Comparison of ENCODE assay signal across 19 cellular contexts in the genomic region with DNA sequence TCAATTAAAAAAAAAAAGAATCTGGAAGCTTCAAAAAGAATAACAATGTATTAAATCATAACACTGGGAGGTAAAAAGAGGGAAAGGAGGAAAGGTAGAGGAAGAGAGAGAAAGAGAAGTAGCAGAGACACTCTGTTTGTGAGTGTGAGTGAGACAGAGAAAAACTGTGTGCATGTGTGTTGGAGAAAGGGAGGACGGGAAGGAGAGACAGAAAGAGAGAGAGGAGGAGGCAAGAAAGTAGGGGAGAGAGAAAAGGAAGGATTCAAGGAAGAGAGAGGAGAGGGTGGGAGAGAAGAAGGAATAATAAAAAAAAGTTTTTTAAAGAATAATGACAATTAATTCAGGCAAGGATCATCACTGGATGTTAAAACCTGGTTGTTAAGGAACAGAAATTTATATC.
DNase-seq lines count a peak whose midpoint lies in the region; ATAC-seq and TF ChIP-seq lines count a peak whose summit lies in the region.
"Had no signal": no experiment of that assay in that cellular context is flagged by ENCODE, and none has a peak within 500 bp of the region (broad histone marks: within the 10 kb centered on the region; RNA-seq: fewer than 3 reads in every experiment).

No MANE protein-coding gene starts in this region.

- H3K4me2 ChIP-seq in GM23338 (peak overlapping the region; percentile 17), H9 (ENCODE audit: insufficient read depth, insufficient read length, low read length) (peak overlapping the region; percentile 30)
- H3K4me2 ChIP-seq: BLaER1 treated with 17β-estradiol and CSF1 and Interleukin-3, amounts not matched to agents 10 nM and 100 nM had no signal

- ATAC-seq in GM23338, result no peak; the same call in 2 of the 3 replicates
- ATAC-seq: CD8-positive, alpha-beta T cell had no signal

- H2BK12ac ChIP-seq in H9 (ENCODE audit: insufficient read length, low read depth, low read length), result no peak overlapping the region

- peaks cover 40% of the 10 kb centered on the region for H3K4me1 Mint-ChIP-seq in GM23338
- peaks cover 25 to 26% of the 10 kb centered on the region in 2 experiments for H3K4me1 Mint-ChIP-seq in H9
- peaks cover 11% of the 10 kb centered on the region for H3K4me1 Mint-ChIP-seq in endothelial cell (ENCODE audit: unreplicated experiment)
- H3K4me1 Mint-ChIP-seq in activated CD4-positive, alpha-beta memory T cell treated with anti-CD3 and anti-CD28 coated beads, Interleukin-2, amount 10 ng/mL, durations not matched to agents 7 days and 5 days, result no peaks in the 10 kb centered on the region

- H3K27ac ChIP-seq in GM23338 (ENCODE audit: low read depth) (no peak overlapping the region), H9 (ENCODE audit: insufficient read length, low read depth, low read length) (no peak overlapping the region), HEK293 (ENCODE audit: extremely low read depth, low read depth, low read length) (no peak overlapping the region)
- H3K27ac ChIP-seq: BLaER1 treated with 17β-estradiol and CSF1 and Interleukin-3, amounts not matched to agents 10 nM and 100 nM; C4-2B had no signal

- H3K9me3 Mint-ChIP-seq in GM23338 (peaks cover 4% of the 10 kb centered on the region; the same call in 1 of the 3 replicates), H9 (peaks cover 0 to 4% of the 10 kb centered on the region in 2 experiments; a peak in 2 of 5 replicates), endothelial cell (ENCODE audit: unreplicated experiment) (no peaks in the 10 kb centered on the region)
- no peaks in the 10 kb centered on the region for H3K9me3 Mint-ChIP-seq in activated CD4-positive, alpha-beta memory T cell treated with anti-CD3 and anti-CD28 coated beads, Interleukin-2, amount 10 ng/mL, durations not matched to agents 7 days and 5 days
- H3K9me3 Mint-ChIP-seq: CD4-positive, alpha-beta T cell; CD8-positive, alpha-beta T cell had no signal

- H3K9ac ChIP-seq in H9 (ENCODE audit: extremely low read depth, insufficient read length, low read length), result no peak overlapping the region
- H3K9ac ChIP-seq: BLaER1 treated with 17β-estradiol and CSF1 and Interleukin-3, amounts not matched to agents 10 nM and 100 nM had no signal

- H3K4ac ChIP-seq in H9 (ENCODE audit: low read depth, low read length), result no peak overlapping the region

- H2BK120ac ChIP-seq in H9 (ENCODE audit: low read depth, low read length, poor library complexity, severe bottlenecking), result no peak overlapping the region

- H3K4me3 Mint-ChIP-seq in GM23338 (peak overlapping the region; percentile 13; the same call in 1 of the 3 replicates), H9 (no peak overlapping the region; a peak in 1 of 5 replicates), endothelial cell (ENCODE audit: unreplicated experiment) (no peak overlapping the region)
- H3K4me3 Mint-ChIP-seq in activated CD4-positive, alpha-beta memory T cell treated with anti-CD3 and anti-CD28 coated beads, Interleukin-2, amount 10 ng/mL, durations not matched to agents 7 days and 5 days, result no peak overlapping the region
- H3K4me3 Mint-ChIP-seq: B cell; CD4-positive, alpha-beta T cell; CD8-positive, alpha-beta T cell had no signal

- H3K4me1 ChIP-seq in GM23338 (ENCODE audit: insufficient read depth), result peaks cover 36% of the 10 kb centered on the region
- peaks cover 2% of the 10 kb centered on the region; the same call in 1 of the 2 replicates for H3K4me1 ChIP-seq in H9 (ENCODE audit: insufficient read depth, low read length)
- H3K4me1 ChIP-seq in HEK293 (ENCODE audit: control insufficient read depth, insufficient read depth, low read length), result peaks cover 12% of the 10 kb centered on the region; the same call in 1 of the 2 replicates
- H3K4me1 ChIP-seq: Caco-2 had no signal

- H3K27me3 Mint-ChIP-seq in GM23338 (ENCODE audit: insufficient read depth, low read depth, poor library complexity) (no peaks in the 10 kb centered on the region), H9 (ENCODE audit: low read depth) (no peaks in the 10 kb centered on the region), endothelial cell (ENCODE audit: unreplicated experiment) (peaks cover 1% of the 10 kb centered on the region)
- H3K27me3 Mint-ChIP-seq in activated CD4-positive, alpha-beta memory T cell treated with anti-CD3 and anti-CD28 coated beads, Interleukin-2, amount 10 ng/mL, durations not matched to agents 7 days and 5 days, result no peaks in the 10 kb centered on the region
- H3K27me3 Mint-ChIP-seq: B cell; CD4-positive, alpha-beta T cell had no signal

- H3K36me3 ChIP-seq in GM23338 (ENCODE audit: insufficient read depth) (no peaks in the 10 kb centered on the region; the same call in 1 of the 2 replicates), HEK293 (ENCODE audit: control insufficient read depth in 2 of 2, insufficient read depth in 1 of 2, low read length in 2 of 2) (no peaks in the 10 kb centered on the region)
- H3K36me3 ChIP-seq: BLaER1 treated with 17β-estradiol and CSF1 and Interleukin-3, amounts not matched to agents 10 nM and 100 nM had no signal

- no peaks in the 10 kb centered on the region for H4K20me1 ChIP-seq in GM23338 (replicated peaks; ENCODE audit: insufficient read depth)
- no peaks in the 10 kb centered on the region for H4K20me1 ChIP-seq in H9 (ENCODE audit: control insufficient read depth, insufficient read depth, insufficient read length)
- H4K20me1 ChIP-seq: BLaER1 treated with 17β-estradiol and CSF1 and Interleukin-3, amounts not matched to agents 10 nM and 100 nM had no signal

- H3K18ac ChIP-seq in H9 (ENCODE audit: insufficient read length, low read depth, low read length), result no peak overlapping the region

- no peak overlapping the region for H4K91ac ChIP-seq in H9 (ENCODE audit: insufficient read length, low read depth, low read length)

- H3K23me2 ChIP-seq in H9 (ENCODE audit: insufficient read length, low read depth, low read length, poor library complexity, severe bottlenecking), result no peaks in the 10 kb centered on the region

- TF ChIP-seq CTCF in GM23338 (conservative IDR thresholded peaks at IDR 0.05; ENCODE audit: low read depth in 2 of 2), result no peak
- no peak for TF ChIP-seq CTCF in H9 (conservative IDR thresholded peaks at IDR 0.05)
- TF ChIP-seq CTCF in HEK293 (tag by site-specific recombination; IDR thresholded peaks at IDR 0.05), result no peak
- no peak for TF ChIP-seq CTCF in endothelial cell (IDR thresholded peaks at IDR 0.05; ENCODE audit: unreplicated experiment)

- no CpG with 5 or more reads among the region's 1 CpG for WGBS in H9 (ENCODE audit: extremely low coverage, insufficient read length, low lambda C conversion rate)

- no peak overlapping the region for H3K27ac Mint-ChIP-seq in GM23338
- peak overlapping the region in 1 of 3 experiments; percentile 19; a peak in 1 of 7 replicates for H3K27ac Mint-ChIP-seq in H9
- peak overlapping the region; percentile 67 for H3K27ac Mint-ChIP-seq in endothelial cell (ENCODE audit: unreplicated experiment)
- no peak overlapping the region for H3K27ac Mint-ChIP-seq in activated CD4-positive, alpha-beta memory T cell treated with anti-CD3 and anti-CD28 coated beads, Interleukin-2, amount 10 ng/mL, durations not matched to agents 7 days and 5 days
- H3K27ac Mint-ChIP-seq: B cell; CD4-positive, alpha-beta T cell; CD8-positive, alpha-beta T cell had no signal

- H2BK5ac ChIP-seq in H9 (ENCODE audit: insufficient read length, low read length), result no peak overlapping the region

- no peak overlapping the region for H2AK5ac ChIP-seq in H9 (ENCODE audit: insufficient read length, low read length)

- no peak overlapping the region for H3T11ph ChIP-seq in H9 (ENCODE audit: low read length)

- CTCF ChIA-PET in HEK293 (lab: Yijun Ruan, JAX), result no interaction called here
- CTCF ChIA-PET in activated CD4-positive, alpha-beta memory T cell treated with anti-CD3 and anti-CD28 coated beads, Interleukin-2, amount 10 ng/mL, durations not matched to agents 7 days and 5 days (lab: Charles Lee), result no interaction called here

- no peak for DNase-seq in GM23338 (ENCODE audit: low spot score)
- DNase-seq in H9, result no peak
- DNase-seq in endothelial cell (ENCODE audit: low spot score), result no peak
- no peak for DNase-seq in NCI-H510A (lab: John Stamatoyannopoulos, UW)
- DNase-seq in activated effector memory CD4-positive, alpha-beta T cell treated with anti-CD3 and anti-CD28 coated beads, Interleukin-2, amount 50 U/mL, for 16 hours, result no peak
- DNase-seq in activated CD4-positive, alpha-beta memory T cell treated with anti-CD3 and anti-CD28 coated beads, Interleukin-2, amount 10 ng/mL, durations not matched to agents 7 days and 5 days, result no peak
- DNase-seq: 8988T; ACHN; AML-193; Caco-2; Calu3; CD4-positive, alpha-beta T cell; CD8-positive, alpha-beta T cell; DMS79 treated with DMSO at 0.1 percent for 48 hours; GF-D8 had no signal

- no peaks in the 10 kb centered on the region for H3K27me3 ChIP-seq in GM23338 (ENCODE audit: insufficient read depth)
- H3K27me3 ChIP-seq in H9 (ENCODE audit: insufficient read depth, low read length), result no peaks in the 10 kb centered on the region
- H3K27me3 ChIP-seq: BLaER1 treated with 17β-estradiol and CSF1 and Interleukin-3, amounts not matched to agents 10 nM and 100 nM had no signal

- H2BK20ac ChIP-seq in H9 (ENCODE audit: low read depth, low read length, poor library complexity, severe bottlenecking), result no peak overlapping the region

- H3F3A ChIP-seq in GM23338 (replicated peaks; ENCODE audit: low read depth), result no peaks in the 10 kb centered on the region

- H3K79me1 ChIP-seq in H9 (ENCODE audit: insufficient read depth, low read depth, low read length, poor library complexity, severe bottlenecking), result no peaks in the 10 kb centered on the region

- H2AFZ ChIP-seq in GM23338, result no peak overlapping the region
- H2AFZ ChIP-seq in H9 (ENCODE audit: low read length), result no peak overlapping the region

- H3K9me2 ChIP-seq in GM23338 (ENCODE audit: insufficient read depth), result no peaks in the 10 kb centered on the region

- H3K4me3 ChIP-seq in GM23338 (peak overlapping the region; percentile 29), HEK293 (ENCODE audit: low read depth, low read length) (no peak overlapping the region)
- H3K4me3 ChIP-seq: BLaER1 treated with 17β-estradiol and CSF1 and Interleukin-3, amounts not matched to agents 10 nM and 100 nM had no signal

- no peak overlapping the region for H3K56ac ChIP-seq in H9 (ENCODE audit: insufficient read length, low read depth, low read length)

- no peak overlapping the region for H2BK15ac ChIP-seq in H9 (ENCODE audit: low read depth, low read length)

- H3K79me2 ChIP-seq in GM23338 (replicated peaks; ENCODE audit: insufficient read depth) (no peaks in the 10 kb centered on the region), H9 (ENCODE audit: insufficient read depth, low read length) (no peaks in the 10 kb centered on the region)

- H4K8ac ChIP-seq in H9 (replicated peaks; ENCODE audit: insufficient read length, low read depth, low read length), result no peak overlapping the region

- no peak overlapping the region for H4K5ac ChIP-seq in H9 (ENCODE audit: insufficient read length, low read depth, low read length)

- peaks cover 4% of the 10 kb centered on the region; the same call in 1 of the 3 replicates for H3K36me3 Mint-ChIP-seq in GM23338 (ENCODE audit: low read depth)
- H3K36me3 Mint-ChIP-seq in H9 (ENCODE audit: insufficient read depth in 1 of 3, low read depth in 3 of 3), result no peaks in the 10 kb centered on the region
- no peaks in the 10 kb centered on the region for H3K36me3 Mint-ChIP-seq in endothelial cell (ENCODE audit: low read depth, unreplicated experiment)
- H3K36me3 Mint-ChIP-seq in activated CD4-positive, alpha-beta memory T cell treated with anti-CD3 and anti-CD28 coated beads, Interleukin-2, amount 10 ng/mL, durations not matched to agents 7 days and 5 days (ENCODE audit: low read depth), result no peaks in the 10 kb centered on the region
- H3K36me3 Mint-ChIP-seq: CD8-positive, alpha-beta T cell had no signal

- POLR2A ChIA-PET in HEK293 (lab: Yijun Ruan, JAX), result no interaction called here
- POLR2A ChIA-PET in activated CD4-positive, alpha-beta memory T cell treated with anti-CD3 and anti-CD28 coated beads, Interleukin-2, amount 10 ng/mL, durations not matched to agents 7 days and 5 days (lab: Charles Lee), result no interaction called here

- no peak overlapping the region for H3K14ac ChIP-seq in H9 (ENCODE audit: insufficient read depth, low read length)

- no peak overlapping the region for H3K23ac ChIP-seq in H9 (ENCODE audit: insufficient read length, low read depth, low read length)

- no peaks in the 10 kb centered on the region for H3K9me3 ChIP-seq in H9 (ENCODE audit: control insufficient read depth, low read depth, low read length)
- H3K9me3 ChIP-seq in HEK293 (ENCODE audit: control insufficient read depth, insufficient read depth, low read depth, low read length), result no peaks in the 10 kb centered on the region
- H3K9me3 ChIP-seq: BLaER1 treated with 17β-estradiol and CSF1 and Interleukin-3, amounts not matched to agents 10 nM and 100 nM; Caco-2 had no signal
